ENCODE assay signal across 8 cellular contexts in the genomic region with DNA sequence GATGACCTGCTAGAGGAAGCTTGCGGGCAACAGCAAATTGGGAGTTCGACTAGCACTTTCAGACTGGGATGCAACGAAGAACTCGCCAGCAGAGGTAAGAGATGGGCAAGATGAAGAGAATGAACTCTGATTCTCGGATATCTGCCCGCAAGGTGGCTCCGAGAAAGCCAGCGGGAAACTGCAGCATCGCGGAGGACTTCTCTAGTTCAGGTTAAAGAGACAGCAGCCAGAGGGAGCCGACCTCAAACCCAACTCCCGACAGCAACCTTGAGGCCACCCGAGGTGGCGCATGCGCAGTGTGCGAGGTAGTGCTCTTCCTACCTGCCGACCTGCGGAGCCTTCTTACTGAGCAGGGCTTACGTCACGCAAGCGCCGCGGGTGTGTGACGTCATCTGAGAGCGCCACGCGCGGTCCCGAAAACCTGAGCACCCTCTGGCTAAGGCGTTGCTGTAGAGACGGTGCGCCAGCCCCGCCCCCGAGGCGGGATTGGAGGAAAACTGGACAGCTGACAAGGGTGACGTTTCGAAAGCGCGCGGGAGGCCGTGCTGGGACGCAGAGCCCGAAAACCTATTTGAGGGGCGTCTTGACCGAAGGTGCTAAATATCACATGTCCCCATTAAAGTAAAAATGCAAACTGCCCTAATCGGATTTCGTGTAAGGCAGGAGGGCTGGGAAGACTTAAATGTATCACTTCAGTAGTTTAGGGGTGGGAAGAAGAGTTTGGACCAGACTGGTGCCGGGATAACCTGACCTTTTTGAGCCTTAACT.
DNase-seq lines count a peak whose midpoint lies in the region; ATAC-seq and TF ChIP-seq lines count a peak whose summit lies in the region.

No MANE protein-coding gene starts in this region.

- peak overlapping the region; percentile 69 to 87 for H3K27ac ChIP-seq in testis

- peak; percentile 8 for TF ChIP-seq CTCF in GM10266 (IDR thresholded peaks at IDR 0.05; ENCODE audit: control insufficient read depth, insufficient read depth, low read depth, missing control alignments)
- TF ChIP-seq CTCF in glutamatergic neuron (IDR thresholded peaks at IDR 0.05; ENCODE audit: partially characterized antibody, unreplicated experiment): no peak
- no peak for TF ChIP-seq CTCF in omental fat pad (IDR thresholded peaks at IDR 0.05)
- TF ChIP-seq CTCF in testis (IDR thresholded peaks at IDR 0.05): peak in 2 of 3 experiments; percentile 12 to 32

- peak; percentile 92 for DNase-seq in GM10266 (ENCODE audit: extremely low spot score)
- peak; percentile 99 for DNase-seq in NCI-H1105 (lab: John Stamatoyannopoulos, UW)
- DNase-seq in SKM-1 (lab: John Stamatoyannopoulos, UW; ENCODE audit: unreplicated experiment): peak; percentile 96
- peak; percentile 99 for DNase-seq in activated naive CD8-positive, alpha-beta T cell treated with anti-CD3 and anti-CD28 coated beads for 36 hours
- DNase-seq in glutamatergic neuron: peak; percentile 99
- peak; percentile 98 for DNase-seq in omental fat pad (ENCODE audit: low spot score)
- DNase-seq in testis: peak; percentile 100

- H3K27me3 ChIP-seq in testis: no peaks in the 10 kb centered on the region

- WGBS in testis, 2 donors: 1 to 2% methylated on average over 32 to 44 of the region's 48 CpGs

- ATAC-seq in HG02623 (IDR thresholded peaks at IDR 0.05; ENCODE audit: unreplicated experiment): peak; percentile 76
- peak; percentile 97 for ATAC-seq in omental fat pad (ENCODE audit: low FRiP score)

- H3K27ac Mint-ChIP-seq in activated naive CD8-positive, alpha-beta T cell treated with anti-CD3 and anti-CD28 coated beads for 36 hours: peak overlapping the region; percentile 92
- peak overlapping the region; percentile 77 for H3K27ac Mint-ChIP-seq in glutamatergic neuron (ENCODE audit: unreplicated experiment)

- peaks cover 16% of the 10 kb centered on the region for H3K27me3 Mint-ChIP-seq in activated naive CD8-positive, alpha-beta T cell treated with anti-CD3 and anti-CD28 coated beads for 36 hours
- peaks cover 12% of the 10 kb centered on the region for H3K27me3 Mint-ChIP-seq in glutamatergic neuron (ENCODE audit: unreplicated experiment)

- H3K4me1 ChIP-seq in testis: peaks cover 14% of the 10 kb centered on the region

- no peaks in the 10 kb centered on the region for H3K36me3 ChIP-seq in testis (ENCODE audit: low read depth, missing control alignments)

- TF ChIP-seq POLR2A in testis (IDR thresholded peaks at IDR 0.05): no peak

- H3K4me1 Mint-ChIP-seq in activated naive CD8-positive, alpha-beta T cell treated with anti-CD3 and anti-CD28 coated beads for 36 hours: peaks cover 34% of the 10 kb centered on the region
- peaks cover 25% of the 10 kb centered on the region for H3K4me1 Mint-ChIP-seq in glutamatergic neuron (ENCODE audit: low read depth, unreplicated experiment)

- peak overlapping the region; percentile 58 to 63 for H3K4me3 ChIP-seq in testis

- H3K9me3 ChIP-seq in testis: no peaks in the 10 kb centered on the region

- intact Hi-C loops in testis (cut with DNase I; ENCODE audit: low total_unique reads): loop anchor here (10.0 kb wide), 1 partner anchor 54 kb away; no protein-coding TSS in a partner anchor

- no peaks in the 10 kb centered on the region for H3K9me3 Mint-ChIP-seq in activated naive CD8-positive, alpha-beta T cell treated with anti-CD3 and anti-CD28 coated beads for 36 hours
- peaks cover 14% of the 10 kb centered on the region for H3K9me3 Mint-ChIP-seq in glutamatergic neuron (ENCODE audit: unreplicated experiment)

- peak overlapping the region; percentile 81 for H3K4me3 Mint-ChIP-seq in activated naive CD8-positive, alpha-beta T cell treated with anti-CD3 and anti-CD28 coated beads for 36 hours
- H3K4me3 Mint-ChIP-seq in glutamatergic neuron (ENCODE audit: unreplicated experiment): peak overlapping the region; percentile 91

- no peaks in the 10 kb centered on the region for H3K36me3 Mint-ChIP-seq in activated naive CD8-positive, alpha-beta T cell treated with anti-CD3 and anti-CD28 coated beads for 36 hours
- H3K36me3 Mint-ChIP-seq in glutamatergic neuron (ENCODE audit: unreplicated experiment): no peaks in the 10 kb centered on the region

Comparison
In these comparisons a context has a peak if more than half of its experiments do, and no peak if none do; other contexts are left out.
1. Peak in every context shown above with its lines: DNase-seq, ATAC-seq, H3K4me3 ChIP-seq and H3K27ac ChIP-seq.
2. CTCF ChIP-seq: peak in GM10266 (single experiment) and testis (2 of 3); none in glutamatergic neuron (single experiment) and omental fat pad (0 of 3).